Comparison of ENCODE assay signal across 16 cellular contexts in genomic region chr2:160963957-160964356, GRCh38.
DNase-seq lines count a peak whose midpoint lies in the region; ATAC-seq, FAIRE-seq and TF ChIP-seq lines count a peak whose summit lies in the region.
"Had no signal": no experiment of that assay in that cellular context is flagged by ENCODE, and none has a peak within 500 bp of the region (broad histone marks: within the 10 kb centered on the region; RNA-seq: fewer than 3 reads in every experiment).

No MANE protein-coding gene starts in this region.

- no peak for FAIRE-seq in D721Med (lab: Jason Lieb, UNC)
- FAIRE-seq: GM12878, GM18507, K562 had no signal

- no peak overlapping the region for H3K4me3 ChIP-seq in AG10803 (ENCODE audit: low read length)
- no peak overlapping the region for H3K4me3 ChIP-seq in epithelial cell of esophagus (ENCODE audit: low read length)
- H3K4me3 ChIP-seq: BLaER1, GM12878, HAP-1, K562 had no signal

- no peak for TF ChIP-seq CTCF in AG10803 (conservative IDR thresholded peaks at IDR 0.05; ENCODE audit: low read length)
- no peak for TF ChIP-seq CTCF in epithelial cell of esophagus (IDR thresholded peaks at IDR 0.05; ENCODE audit: insufficient read depth, low read depth, low read length, missing control alignments)
- TF ChIP-seq CTCF in D721Med (IDR thresholded peaks at IDR 0.05; ENCODE audit: insufficient read depth, missing control alignments) = no peak

- ATAC-seq in GM21737 (IDR thresholded peaks at IDR 0.05; ENCODE audit: unreplicated experiment) (no peak), HG02870 (IDR thresholded peaks at IDR 0.05; ENCODE audit: unreplicated experiment) (no peak)
- ATAC-seq: GM12878, K562 had no signal

- DNase-seq in AG10803 (ENCODE audit: low read depth) (peak; percentile 48), amniotic epithelial cell (ENCODE audit: low read depth) (peak; percentile 8), epithelial cell of esophagus (ENCODE audit: low read depth) (peak; percentile 13), lung microvascular endothelial cell (ENCODE audit: low read depth in 2 of 2) (peak; percentile 31 to 45), D721Med (ENCODE audit: insufficient read length, low spot score) (no peak), NCI-H510A (lab: John Stamatoyannopoulos, UW) (no peak)
- DNase-seq: AML-193, DMS 273 treated with DMSO at 0.1 percent for 48 hours, GOT3 had no signal

Comparison
In these comparisons a context has a peak if more than half of its experiments do, and no peak if none do; other contexts are left out.
1. DNase-seq: peak in AG10803 (single experiment), amniotic epithelial cell (single experiment), epithelial cell of esophagus (single experiment) and lung microvascular endothelial cell (2 of 2); none in D721Med (single experiment) and NCI-H510A (single experiment).